Comparison of ENCODE assay signal across 20 cellular contexts in the genomic region with DNA sequence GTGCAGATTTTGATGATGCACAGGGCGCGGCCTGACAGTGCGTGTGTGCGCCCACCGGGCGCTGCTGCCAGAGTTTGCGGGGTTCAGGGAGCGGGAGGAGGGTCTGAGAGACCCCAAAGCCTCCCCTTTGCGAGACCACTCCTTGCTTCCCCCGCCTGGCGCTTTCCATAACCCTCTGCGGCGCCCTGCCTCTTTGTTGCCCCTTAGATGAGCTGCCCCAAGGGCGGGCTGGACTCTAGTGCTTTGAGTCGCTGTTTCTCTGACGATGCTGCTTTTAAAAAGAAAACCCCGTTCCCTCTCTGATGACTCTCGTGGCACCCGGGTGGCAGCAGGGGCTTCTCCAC. TPM values are rescaled to one million over a fixed set of nuclear protein-coding genes. Genes with fewer than 3 reads are reported as not detected.
"Had no signal": no experiment of that assay in that cellular context is flagged by ENCODE, and none has a peak within 500 bp of the region (broad histone marks: within the 10 kb centered on the region; RNA-seq: fewer than 3 reads in every experiment).

No MANE protein-coding gene starts in this region.

- H3K27ac Mint-ChIP-seq: activated CD8-positive, alpha-beta T cell treated with anti-CD3 and anti-CD28 coated beads, Interleukin-2, amount 10 ng/mL, durations not matched to agents 7 days and 5 days had no signal

- DNase-seq: activated B cell treated with CpG ODN at 0.5 μM for 24 hours; activated CD4-positive, alpha-beta T cell treated with anti-CD3 and anti-CD28 coated beads for 48 hours; activated CD8-positive, alpha-beta memory T cell treated with anti-CD3 and anti-CD28 coated beads, Interleukin-2, amount 50 U/mL, for 4 hours; activated CD8-positive, alpha-beta T cell treated with anti-CD3 and anti-CD28 coated beads, Interleukin-2, amount 10 ng/mL, durations not matched to agents 7 days and 5 days; activated naive CD4-positive, alpha-beta T cell; aorta; erythroblast; heart right ventricle; midbrain; stimulated activated CD4-positive, alpha-beta T cell treated with anti-CD3 and anti-CD28 coated beads, Interleukin-4, amount 100 ng/mL, for 24 hours; stimulated activated naive CD4-positive, alpha-beta T cell treated with Interleukin-2 at 50 U/mL for 16 hours; substantia nigra; T-helper 2 cell; transverse colon had no signal

- H3K27ac ChIP-seq: breast epithelium, gastroesophageal sphincter, heart right ventricle, right atrium auricular region, transverse colon had no signal

- ATAC-seq: activated CD8-positive, alpha-beta T cell treated with anti-CD3 and anti-CD28 coated beads, Interleukin-2, amount 10 ng/mL, durations not matched to agents 7 days and 5 days; gastroesophageal sphincter; heart right ventricle had no signal

- H3K9me3 Mint-ChIP-seq: activated T-helper 1 cell treated with anti-CD3 and anti-CD28 coated beads, Interleukin-12 subunit alpha, Interleukin-12 subunit beta, Interleukin-2, Interleukin-4 antibody, amounts not matched to agents 30 ng/mL and 10 ng/mL and 1 ng/mL, durations not matched to agents 14 hours and 24 hours and 36 hours had no signal

- H3K4me3 Mint-ChIP-seq: activated B cell treated with CpG ODN at 0.5 μM for 24 hours; activated CD8-positive, alpha-beta T cell treated with anti-CD3 and anti-CD28 coated beads, Interleukin-2, amount 10 ng/mL, durations not matched to agents 7 days and 5 days; activated T-helper 1 cell treated with anti-CD3 and anti-CD28 coated beads, Interleukin-12 subunit alpha, Interleukin-12 subunit beta, Interleukin-2, Interleukin-4 antibody, amounts not matched to agents 30 ng/mL and 10 ng/mL and 1 ng/mL, durations not matched to agents 14 hours and 24 hours and 36 hours had no signal

- FAIRE-seq: islet of Langerhans, TTC549 had no signal

- H3K4me3 ChIP-seq: gastroesophageal sphincter, heart right ventricle, right atrium auricular region, transverse colon had no signal

- H3K9me3 ChIP-seq: breast epithelium, gastroesophageal sphincter, heart right ventricle, right atrium auricular region, transverse colon had no signal

- H3K36me3 ChIP-seq: breast epithelium, gastroesophageal sphincter, right atrium auricular region, transverse colon had no signal

RNA-seq across cellular contexts. Expression of gene MSX1, which starts 9.9 kb away (rescaled TPM):
- total RNA-seq: activated B cell treated with CpG ODN at 0.5 μM for 24 hours; activated CD8-positive, alpha-beta T cell treated with anti-CD3 and anti-CD28 coated beads, Interleukin-2, amount 10 ng/mL, durations not matched to agents 7 days and 5 days; activated T-helper 1 cell treated with anti-CD3 and anti-CD28 coated beads, Interleukin-12 subunit alpha, Interleukin-12 subunit beta, Interleukin-2, Interleukin-4 antibody, amounts not matched to agents 30 ng/mL and 10 ng/mL and 1 ng/mL, durations not matched to agents 14 hours and 24 hours and 36 hours had no signal
